In the genomic region with DNA sequence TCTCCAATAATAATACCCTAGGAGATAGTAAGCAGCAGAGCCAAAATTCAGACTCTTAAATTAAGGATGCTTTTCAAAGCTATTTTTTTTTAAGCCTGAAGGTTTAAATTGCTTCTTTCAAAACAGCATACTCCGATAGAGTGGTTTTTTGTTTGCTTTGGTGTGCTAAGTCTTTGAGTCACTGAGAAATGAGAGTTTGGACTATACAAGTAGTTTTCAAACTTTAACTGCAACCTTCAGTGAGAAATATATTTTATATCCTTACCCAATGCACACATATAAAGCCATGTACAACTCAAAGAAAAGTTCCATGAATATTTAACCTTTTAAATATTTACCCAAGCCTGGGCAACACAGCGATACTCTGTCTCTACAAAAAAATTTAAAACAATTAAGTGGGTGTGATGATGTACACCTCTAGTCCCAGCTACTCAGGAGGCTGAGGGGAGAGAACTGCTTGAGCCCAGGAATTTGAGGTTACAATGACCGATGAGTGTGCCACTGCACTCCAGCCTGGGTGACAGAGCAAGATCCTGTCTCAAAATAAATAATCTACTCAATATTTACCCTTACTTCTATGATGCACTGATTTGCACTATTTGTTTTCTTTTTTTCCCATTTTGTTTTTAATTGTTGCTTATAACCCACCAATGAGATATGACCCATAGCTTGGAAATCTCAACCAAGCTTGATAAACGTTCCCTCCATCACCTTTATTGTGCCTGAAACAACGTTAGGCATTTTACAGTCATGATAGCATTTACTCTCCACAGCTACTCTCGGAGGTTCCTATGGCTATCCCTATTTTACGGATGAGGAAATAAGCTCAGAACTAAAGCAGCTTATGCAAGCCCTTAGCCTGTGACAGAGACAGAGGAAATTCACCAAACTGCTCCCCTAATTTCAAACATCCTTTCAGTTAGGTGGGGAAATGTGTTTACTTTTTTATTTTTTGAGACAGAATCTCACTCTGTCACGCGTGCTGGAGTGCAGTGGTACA, we compare ENCODE assay signal across 3 cellular contexts.
TF ChIP-seq lines count a peak whose summit lies in the region.

No MANE protein-coding gene starts in this region.

TF ChIP-seq in GM23338, 12 proteins besides CTCF, POLR2A, EP300 and RAD21 (continued from another document and continues in another):
- TF ChIP-seq, protein P1, sequence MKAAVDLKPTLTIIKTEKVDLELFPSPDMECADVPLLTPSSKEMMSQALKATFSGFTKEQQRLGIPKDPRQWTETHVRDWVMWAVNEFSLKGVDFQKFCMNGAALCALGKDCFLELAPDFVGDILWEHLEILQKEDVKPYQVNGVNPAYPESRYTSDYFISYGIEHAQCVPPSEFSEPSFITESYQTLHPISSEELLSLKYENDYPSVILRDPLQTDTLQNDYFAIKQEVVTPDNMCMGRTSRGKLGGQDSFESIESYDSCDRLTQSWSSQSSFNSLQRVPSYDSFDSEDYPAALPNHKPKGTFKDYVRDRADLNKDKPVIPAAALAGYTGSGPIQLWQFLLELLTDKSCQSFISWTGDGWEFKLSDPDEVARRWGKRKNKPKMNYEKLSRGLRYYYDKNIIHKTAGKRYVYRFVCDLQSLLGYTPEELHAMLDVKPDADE (IDR thresholded peaks at IDR 0.05), result no peak
- TF ChIP-seq ZNF114 (CRISPR knock-in tag; IDR thresholded peaks at IDR 0.05) (no peak), POLR2AphosphoS5 (IDR thresholded peaks at IDR 0.05; ENCODE audit: low read depth) (no peak), NANOG (IDR thresholded peaks at IDR 0.05; ENCODE audit: borderline replicate concordance) (no peak), JUNB (IDR thresholded peaks at IDR 0.05; ENCODE audit: unreplicated experiment) (no peak), STAT1 (IDR thresholded peaks at IDR 0.05; ENCODE audit: unreplicated experiment) (no peak)

TF ChIP-seq in WTC11, 78 proteins besides CTCF, POLR2A, EP300 and RAD21 (continued from another document):
- TF ChIP-seq, protein P2, sequence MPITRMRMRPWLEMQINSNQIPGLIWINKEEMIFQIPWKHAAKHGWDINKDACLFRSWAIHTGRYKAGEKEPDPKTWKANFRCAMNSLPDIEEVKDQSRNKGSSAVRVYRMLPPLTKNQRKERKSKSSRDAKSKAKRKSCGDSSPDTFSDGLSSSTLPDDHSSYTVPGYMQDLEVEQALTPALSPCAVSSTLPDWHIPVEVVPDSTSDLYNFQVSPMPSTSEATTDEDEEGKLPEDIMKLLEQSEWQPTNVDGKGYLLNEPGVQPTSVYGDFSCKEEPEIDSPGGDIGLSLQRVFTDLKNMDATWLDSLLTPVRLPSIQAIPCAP (CRISPR knock-in tag; IDR thresholded peaks at IDR 0.05), result no peak
- TF ChIP-seq NR1H2 (CRISPR knock-in tag; IDR thresholded peaks at IDR 0.05) (no peak), ATF1 (CRISPR knock-in tag; IDR thresholded peaks at IDR 0.05) (no peak), SP1 (CRISPR knock-in tag; conservative IDR thresholded peaks at IDR 0.05) (no peak), HMGA2 (CRISPR knock-in tag; IDR thresholded peaks at IDR 0.05) (no peak), CBFB (CRISPR knock-in tag; IDR thresholded peaks at IDR 0.05; ENCODE audit: low read depth) (no peak), CREM (CRISPR knock-in tag; IDR thresholded peaks at IDR 0.05) (no peak), KAT7 (CRISPR knock-in tag; IDR thresholded peaks at IDR 0.05; ENCODE audit: borderline replicate concordance) (no peak), MXD4 (CRISPR knock-in tag; IDR thresholded peaks at IDR 0.05; ENCODE audit: borderline replicate concordance) (no peak), OVOL2 (CRISPR knock-in tag; IDR thresholded peaks at IDR 0.05; ENCODE audit: borderline replicate concordance) (no peak), SMAD3 (CRISPR knock-in tag; IDR thresholded peaks at IDR 0.05; ENCODE audit: borderline replicate concordance) (no peak)
- TF ChIP-seq, protein P3, sequence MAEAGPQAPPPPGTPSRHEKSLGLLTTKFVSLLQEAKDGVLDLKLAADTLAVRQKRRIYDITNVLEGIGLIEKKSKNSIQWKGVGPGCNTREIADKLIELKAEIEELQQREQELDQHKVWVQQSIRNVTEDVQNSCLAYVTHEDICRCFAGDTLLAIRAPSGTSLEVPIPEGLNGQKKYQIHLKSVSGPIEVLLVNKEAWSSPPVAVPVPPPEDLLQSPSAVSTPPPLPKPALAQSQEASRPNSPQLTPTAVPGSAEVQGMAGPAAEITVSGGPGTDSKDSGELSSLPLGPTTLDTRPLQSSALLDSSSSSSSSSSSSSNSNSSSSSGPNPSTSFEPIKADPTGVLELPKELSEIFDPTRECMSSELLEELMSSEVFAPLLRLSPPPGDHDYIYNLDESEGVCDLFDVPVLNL (CRISPR knock-in tag; IDR thresholded peaks at IDR 0.05; ENCODE audit: borderline replicate concordance, low read depth), result no peak
- TF ChIP-seq, protein P4, sequence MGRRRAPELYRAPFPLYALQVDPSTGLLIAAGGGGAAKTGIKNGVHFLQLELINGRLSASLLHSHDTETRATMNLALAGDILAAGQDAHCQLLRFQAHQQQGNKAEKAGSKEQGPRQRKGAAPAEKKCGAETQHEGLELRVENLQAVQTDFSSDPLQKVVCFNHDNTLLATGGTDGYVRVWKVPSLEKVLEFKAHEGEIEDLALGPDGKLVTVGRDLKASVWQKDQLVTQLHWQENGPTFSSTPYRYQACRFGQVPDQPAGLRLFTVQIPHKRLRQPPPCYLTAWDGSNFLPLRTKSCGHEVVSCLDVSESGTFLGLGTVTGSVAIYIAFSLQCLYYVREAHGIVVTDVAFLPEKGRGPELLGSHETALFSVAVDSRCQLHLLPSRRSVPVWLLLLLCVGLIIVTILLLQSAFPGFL (CRISPR knock-in tag; IDR thresholded peaks at IDR 0.05; ENCODE audit: borderline replicate concordance), result no peak
- TF ChIP-seq, protein P5, sequence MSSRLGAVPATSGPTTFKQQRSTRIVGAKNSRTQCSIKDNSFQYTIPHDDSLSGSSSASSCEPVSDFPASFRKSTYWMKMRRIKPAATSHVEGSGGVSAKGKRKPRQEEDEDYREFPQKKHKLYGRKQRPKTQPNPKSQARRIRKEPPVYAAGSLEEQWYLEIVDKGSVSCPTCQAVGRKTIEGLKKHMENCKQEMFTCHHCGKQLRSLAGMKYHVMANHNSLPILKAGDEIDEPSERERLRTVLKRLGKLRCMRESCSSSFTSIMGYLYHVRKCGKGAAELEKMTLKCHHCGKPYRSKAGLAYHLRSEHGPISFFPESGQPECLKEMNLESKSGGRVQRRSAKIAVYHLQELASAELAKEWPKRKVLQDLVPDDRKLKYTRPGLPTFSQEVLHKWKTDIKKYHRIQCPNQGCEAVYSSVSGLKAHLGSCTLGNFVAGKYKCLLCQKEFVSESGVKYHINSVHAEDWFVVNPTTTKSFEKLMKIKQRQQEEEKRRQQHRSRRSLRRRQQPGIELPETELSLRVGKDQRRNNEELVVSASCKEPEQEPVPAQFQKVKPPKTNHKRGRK (CRISPR knock-in tag; IDR thresholded peaks at IDR 0.05; ENCODE audit: borderline replicate concordance), result no peak
- TF ChIP-seq, protein P6, sequence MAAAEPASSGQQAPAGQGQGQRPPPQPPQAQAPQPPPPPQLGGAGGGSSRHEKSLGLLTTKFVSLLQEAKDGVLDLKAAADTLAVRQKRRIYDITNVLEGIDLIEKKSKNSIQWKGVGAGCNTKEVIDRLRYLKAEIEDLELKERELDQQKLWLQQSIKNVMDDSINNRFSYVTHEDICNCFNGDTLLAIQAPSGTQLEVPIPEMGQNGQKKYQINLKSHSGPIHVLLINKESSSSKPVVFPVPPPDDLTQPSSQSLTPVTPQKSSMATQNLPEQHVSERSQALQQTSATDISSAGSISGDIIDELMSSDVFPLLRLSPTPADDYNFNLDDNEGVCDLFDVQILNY (CRISPR knock-in tag; IDR thresholded peaks at IDR 0.05), result no peak

TF ChIP-seq in liver, 16 proteins besides CTCF, POLR2A, EP300 and RAD21 (continued from another document):
- TF ChIP-seq, protein P7, sequence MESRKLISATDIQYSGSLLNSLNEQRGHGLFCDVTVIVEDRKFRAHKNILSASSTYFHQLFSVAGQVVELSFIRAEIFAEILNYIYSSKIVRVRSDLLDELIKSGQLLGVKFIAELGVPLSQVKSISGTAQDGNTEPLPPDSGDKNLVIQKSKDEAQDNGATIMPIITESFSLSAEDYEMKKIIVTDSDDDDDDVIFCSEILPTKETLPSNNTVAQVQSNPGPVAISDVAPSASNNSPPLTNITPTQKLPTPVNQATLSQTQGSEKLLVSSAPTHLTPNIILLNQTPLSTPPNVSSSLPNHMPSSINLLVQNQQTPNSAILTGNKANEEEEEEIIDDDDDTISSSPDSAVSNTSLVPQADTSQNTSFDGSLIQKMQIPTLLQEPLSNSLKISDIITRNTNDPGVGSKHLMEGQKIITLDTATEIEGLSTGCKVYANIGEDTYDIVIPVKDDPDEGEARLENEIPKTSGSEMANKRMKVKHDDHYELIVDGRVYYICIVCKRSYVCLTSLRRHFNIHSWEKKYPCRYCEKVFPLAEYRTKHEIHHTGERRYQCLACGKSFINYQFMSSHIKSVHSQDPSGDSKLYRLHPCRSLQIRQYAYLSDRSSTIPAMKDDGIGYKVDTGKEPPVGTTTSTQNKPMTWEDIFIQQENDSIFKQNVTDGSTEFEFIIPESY (IDR thresholded peaks at IDR 0.05), result no peak
- TF ChIP-seq HNF4A (conservative IDR thresholded peaks at IDR 0.05) (peak in 1 of 2 donors; percentile 14), YY1 (IDR thresholded peaks at IDR 0.05) (peak; percentile 10), RXRA (IDR thresholded peaks at IDR 0.05) (peak in 1 of 2 donors; percentile 20), SP1 (IDR thresholded peaks at IDR 0.05) (no peak), TAF1 (conservative IDR thresholded peaks at IDR 0.05) (no peak), JUND (IDR thresholded peaks at IDR 0.05) (no peak), HNF4G (IDR thresholded peaks at IDR 0.05) (no peak), FOXA1 (IDR thresholded peaks at IDR 0.05) (no peak), FOXA2 (IDR thresholded peaks at IDR 0.05) (no peak), NR2F2 (IDR thresholded peaks at IDR 0.05) (no peak), GABPA (IDR thresholded peaks at IDR 0.05 in 1 of 2, conservative IDR thresholded peaks at IDR 0.05 in 1 of 2) (no peak)
- TF ChIP-seq, protein P8, sequence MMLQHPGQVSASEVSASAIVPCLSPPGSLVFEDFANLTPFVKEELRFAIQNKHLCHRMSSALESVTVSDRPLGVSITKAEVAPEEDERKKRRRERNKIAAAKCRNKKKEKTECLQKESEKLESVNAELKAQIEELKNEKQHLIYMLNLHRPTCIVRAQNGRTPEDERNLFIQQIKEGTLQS (IDR thresholded peaks at IDR 0.05), result no peak
- TF ChIP-seq, protein P9, sequence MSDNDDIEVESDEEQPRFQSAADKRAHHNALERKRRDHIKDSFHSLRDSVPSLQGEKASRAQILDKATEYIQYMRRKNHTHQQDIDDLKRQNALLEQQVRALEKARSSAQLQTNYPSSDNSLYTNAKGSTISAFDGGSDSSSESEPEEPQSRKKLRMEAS (IDR thresholded peaks at IDR 0.05), result no peak
- TF ChIP-seq, protein P10, sequence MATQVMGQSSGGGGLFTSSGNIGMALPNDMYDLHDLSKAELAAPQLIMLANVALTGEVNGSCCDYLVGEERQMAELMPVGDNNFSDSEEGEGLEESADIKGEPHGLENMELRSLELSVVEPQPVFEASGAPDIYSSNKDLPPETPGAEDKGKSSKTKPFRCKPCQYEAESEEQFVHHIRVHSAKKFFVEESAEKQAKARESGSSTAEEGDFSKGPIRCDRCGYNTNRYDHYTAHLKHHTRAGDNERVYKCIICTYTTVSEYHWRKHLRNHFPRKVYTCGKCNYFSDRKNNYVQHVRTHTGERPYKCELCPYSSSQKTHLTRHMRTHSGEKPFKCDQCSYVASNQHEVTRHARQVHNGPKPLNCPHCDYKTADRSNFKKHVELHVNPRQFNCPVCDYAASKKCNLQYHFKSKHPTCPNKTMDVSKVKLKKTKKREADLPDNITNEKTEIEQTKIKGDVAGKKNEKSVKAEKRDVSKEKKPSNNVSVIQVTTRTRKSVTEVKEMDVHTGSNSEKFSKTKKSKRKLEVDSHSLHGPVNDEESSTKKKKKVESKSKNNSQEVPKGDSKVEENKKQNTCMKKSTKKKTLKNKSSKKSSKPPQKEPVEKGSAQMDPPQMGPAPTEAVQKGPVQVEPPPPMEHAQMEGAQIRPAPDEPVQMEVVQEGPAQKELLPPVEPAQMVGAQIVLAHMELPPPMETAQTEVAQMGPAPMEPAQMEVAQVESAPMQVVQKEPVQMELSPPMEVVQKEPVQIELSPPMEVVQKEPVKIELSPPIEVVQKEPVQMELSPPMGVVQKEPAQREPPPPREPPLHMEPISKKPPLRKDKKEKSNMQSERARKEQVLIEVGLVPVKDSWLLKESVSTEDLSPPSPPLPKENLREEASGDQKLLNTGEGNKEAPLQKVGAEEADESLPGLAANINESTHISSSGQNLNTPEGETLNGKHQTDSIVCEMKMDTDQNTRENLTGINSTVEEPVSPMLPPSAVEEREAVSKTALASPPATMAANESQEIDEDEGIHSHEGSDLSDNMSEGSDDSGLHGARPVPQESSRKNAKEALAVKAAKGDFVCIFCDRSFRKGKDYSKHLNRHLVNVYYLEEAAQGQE (IDR thresholded peaks at IDR 0.05), result no peak
